Comparison of ENCODE assay signal across 27 cellular contexts in the genomic region with DNA sequence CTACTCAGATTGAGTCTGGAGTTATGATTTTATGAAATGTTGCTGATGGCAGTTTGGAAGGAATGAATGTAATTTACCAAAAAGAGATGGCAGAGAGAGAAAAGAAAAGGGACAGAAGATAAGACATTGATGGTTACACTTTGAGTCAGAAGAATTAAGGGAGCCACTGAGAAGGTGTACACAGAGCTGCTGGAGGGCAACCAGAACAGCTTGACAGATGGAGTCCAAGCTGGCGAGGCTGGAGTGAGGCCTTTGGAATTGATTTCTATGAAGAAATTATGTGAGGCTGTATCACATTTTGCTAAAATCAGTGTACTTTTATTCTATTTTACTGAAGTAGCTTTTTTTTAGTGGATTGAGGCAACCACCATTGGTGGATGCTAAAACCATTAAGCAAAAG.
"Had no signal": no experiment of that assay in that cellular context is flagged by ENCODE, and none has a peak within 500 bp of the region (broad histone marks: within the 10 kb centered on the region; RNA-seq: fewer than 3 reads in every experiment).

No MANE protein-coding gene starts in this region.

- H3K27ac ChIP-seq: ascending aorta, body of pancreas, SJCRH30, VCaP had no signal

- H3K9me3 Mint-ChIP-seq: activated CD4-positive, alpha-beta memory T cell treated with anti-CD3 and anti-CD28 coated beads for 36 hours; activated CD4-positive, alpha-beta T cell treated with anti-CD3 and anti-CD28 coated beads, Interleukin-2, amount 10 ng/mL, durations not matched to agents 7 days and 5 days had no signal

- DNase-seq: activated CD4-positive, alpha-beta memory T cell treated with anti-CD3 and anti-CD28 coated beads for 36 hours; activated CD4-positive, alpha-beta T cell treated with anti-CD3 and anti-CD28 coated beads, Interleukin-2, amount 10 ng/mL, durations not matched to agents 7 days and 5 days; activated CD4-positive, CD25-positive, alpha-beta regulatory T cell; activated CD8-positive, alpha-beta memory T cell treated with anti-CD3 and anti-CD28 coated beads for 24 hours; activated effector memory CD4-positive, alpha-beta T cell treated with anti-CD3 and anti-CD28 coated beads, Interleukin-2, amount 50 U/mL, for 16 hours; activated naive CD4-positive, alpha-beta T cell treated with Interleukin-2 at 50 U/mL for 16 hours; activated naive CD8-positive, alpha-beta T cell treated with anti-CD3 and anti-CD28 coated beads, Interleukin-2, amount 50 U/mL, for 24 hours; activated T-cell treated with anti-CD3 and anti-CD28 coated beads, Interleukin-2, amount 50 U/mL, for 4 hours; amniotic stem cell; body of pancreas; central memory CD4-positive, alpha-beta T cell; MG63; NCI-H1105 treated with DMSO at 0.1 percent for 48 hours; NCI-H1436 treated with DMSO at 0.1 percent for 48 hours; NCI-H187; NCI-H2081 treated with DMSO at 0.1 percent for 48 hours; NCI-H526 treated with DMSO at 0.1 percent for 48 hours; NCI-H82; RPMI8226; SJCRH30; SK-N-SH; T-helper 1 cell had no signal

- H3K36me3 Mint-ChIP-seq: activated CD4-positive, alpha-beta memory T cell treated with anti-CD3 and anti-CD28 coated beads for 36 hours; activated naive CD4-positive, alpha-beta T cell treated with anti-CD3 and anti-CD28 coated beads, Interleukin-2, amount 50 U/mL, for 72 hours had no signal

- H3K27me3 Mint-ChIP-seq: activated CD4-positive, alpha-beta memory T cell treated with anti-CD3 and anti-CD28 coated beads for 36 hours; activated CD4-positive, alpha-beta T cell treated with anti-CD3 and anti-CD28 coated beads, Interleukin-2, amount 10 ng/mL, durations not matched to agents 7 days and 5 days; activated naive CD8-positive, alpha-beta T cell treated with anti-CD3 and anti-CD28 coated beads, Interleukin-2, amount 50 U/mL, for 24 hours had no signal

- H3K27ac Mint-ChIP-seq: activated CD4-positive, alpha-beta memory T cell treated with anti-CD3 and anti-CD28 coated beads for 36 hours; activated CD4-positive, alpha-beta T cell treated with anti-CD3 and anti-CD28 coated beads, Interleukin-2, amount 10 ng/mL, durations not matched to agents 7 days and 5 days; activated naive CD4-positive, alpha-beta T cell treated with anti-CD3 and anti-CD28 coated beads, Interleukin-2, amount 50 U/mL, for 72 hours; activated naive CD8-positive, alpha-beta T cell treated with anti-CD3 and anti-CD28 coated beads, Interleukin-2, amount 50 U/mL, for 24 hours had no signal

- H3K27me3 ChIP-seq: ascending aorta, body of pancreas, MG63, SJCRH30 had no signal

- H3K4me3 ChIP-seq: ascending aorta, body of pancreas, MG63, SJCRH30 had no signal

- H3K36me3 ChIP-seq: ascending aorta, MG63, SJCRH30 had no signal

- ATAC-seq: activated naive CD4-positive, alpha-beta T cell treated with anti-CD3 and anti-CD28 coated beads, Interleukin-2, amount 50 U/mL, for 72 hours; activated naive CD8-positive, alpha-beta T cell treated with anti-CD3 and anti-CD28 coated beads, Interleukin-2, amount 50 U/mL, for 24 hours; activated T-cell treated with anti-CD3 and anti-CD28 coated beads, Interleukin-2, amount 50 U/mL, for 4 hours; body of pancreas; Panc1; Right ventricle myocardium inferior had no signal

- H3K4me1 Mint-ChIP-seq: activated CD4-positive, alpha-beta T cell treated with anti-CD3 and anti-CD28 coated beads, Interleukin-2, amount 10 ng/mL, durations not matched to agents 7 days and 5 days; activated naive CD8-positive, alpha-beta T cell treated with anti-CD3 and anti-CD28 coated beads, Interleukin-2, amount 50 U/mL, for 24 hours had no signal

- H3K4me1 ChIP-seq: ascending aorta, body of pancreas, SJCRH30 had no signal

- H3K4me3 Mint-ChIP-seq: activated CD4-positive, alpha-beta memory T cell treated with anti-CD3 and anti-CD28 coated beads for 36 hours; activated CD4-positive, alpha-beta T cell treated with anti-CD3 and anti-CD28 coated beads, Interleukin-2, amount 10 ng/mL, durations not matched to agents 7 days and 5 days; activated naive CD8-positive, alpha-beta T cell treated with anti-CD3 and anti-CD28 coated beads, Interleukin-2, amount 50 U/mL, for 24 hours; activated T-cell treated with anti-CD3 and anti-CD28 coated beads, Interleukin-2, amount 50 U/mL, for 4 hours had no signal

- H3K9me3 ChIP-seq: ascending aorta, body of pancreas, MG63, SJCRH30, SK-N-SH had no signal
